Comparison of ENCODE assay signal across 15 cellular contexts in genomic region chr17:46925185-46925858, GRCh38. TPM values are rescaled to one million over a fixed set of nuclear protein-coding genes. Genes with fewer than 3 reads are reported as not detected.
DNase-seq lines count a peak whose midpoint lies in the region; ATAC-seq and TF ChIP-seq lines count a peak whose summit lies in the region.
"Had no signal": no experiment of that assay in that cellular context is flagged by ENCODE, and none has a peak within 500 bp of the region (broad histone marks: within the 10 kb centered on the region; RNA-seq: fewer than 3 reads in every experiment).

No MANE protein-coding gene starts in this region.

- H3K4me1 Mint-ChIP-seq in CD4-positive, CD25-positive, alpha-beta regulatory T cell, result peaks cover 36 to 76% (median 56%) of the 10 kb centered on the region in 4 donors
- H3K4me1 Mint-ChIP-seq in activated T-helper 1 cell treated with anti-CD3 and anti-CD28 coated beads, Interleukin-12 subunit alpha, Interleukin-12 subunit beta, Interleukin-2, Interleukin-4 antibody, amounts not matched to agents 30 ng/mL and 10 ng/mL and 1 ng/mL, durations not matched to agents 14 hours and 24 hours and 36 hours (ENCODE audit: low read depth), result peaks cover 53% of the 10 kb centered on the region
- peaks cover 45 to 77% (median 68%) of the 10 kb centered on the region in 7 donors for H3K4me1 Mint-ChIP-seq in naive thymus-derived CD4-positive, alpha-beta T cell

- WGBS in GM23248 (ENCODE audit: low coverage in 1 of 2, low lambda C conversion rate in 2 of 2, missing lambda C conversion rate in 2 of 2), 2 experiments, result 54 to 55% methylated on average over 5 of the region's 5 CpGs

- in situ Hi-C loops in GM23248 (cut with MboI), result no loop called here

- H4K20me1 ChIP-seq in GM23248 (ENCODE audit: insufficient read depth), result peaks cover 12% of the 10 kb centered on the region; the same call in 1 of the 2 replicates

- no peak overlapping the region for H3K9ac ChIP-seq in GM23248

- no peak for ATAC-seq in CD4-positive, CD25-positive, alpha-beta regulatory T cell (ENCODE audit: low read depth in 2 of 2)
- no peak for ATAC-seq in naive thymus-derived CD4-positive, alpha-beta T cell
- no peak for ATAC-seq in GM21447 (IDR thresholded peaks at IDR 0.05; ENCODE audit: unreplicated experiment)
- ATAC-seq: activated CD8-positive, alpha-beta T cell treated with anti-CD3 and anti-CD28 coated beads, Interleukin-2, amount 10 ng/mL, durations not matched to agents 7 days and 5 days had no signal

- peak overlapping the region in 2 of 3 donors; percentile 56 to 77 for H3K27ac Mint-ChIP-seq in CD4-positive, CD25-positive, alpha-beta regulatory T cell
- no peak overlapping the region for H3K27ac Mint-ChIP-seq in activated T-helper 1 cell treated with anti-CD3 and anti-CD28 coated beads, Interleukin-12 subunit alpha, Interleukin-12 subunit beta, Interleukin-2, Interleukin-4 antibody, amounts not matched to agents 30 ng/mL and 10 ng/mL and 1 ng/mL, durations not matched to agents 14 hours and 24 hours and 36 hours
- H3K27ac Mint-ChIP-seq in naive thymus-derived CD4-positive, alpha-beta T cell, result peak overlapping the region in 2 of 9 donors; percentile 3 to 71
- H3K27ac Mint-ChIP-seq: activated naive CD8-positive, alpha-beta T cell treated with anti-CD3 and anti-CD28 coated beads, Interleukin-2, amount 10 ng/mL, durations not matched to agents 7 days and 5 days; H9 had no signal

- no peaks in the 10 kb centered on the region for H3K9me3 ChIP-seq in CD4-positive, CD25-positive, alpha-beta regulatory T cell (ENCODE audit: control insufficient read depth in 2 of 2, low read length in 2 of 2)
- no peaks in the 10 kb centered on the region for H3K9me3 ChIP-seq in GM23248 (ENCODE audit: low read depth)
- H3K9me3 ChIP-seq in naive thymus-derived CD4-positive, alpha-beta T cell (ENCODE audit: control insufficient read depth in 2 of 3, low read length in 3 of 3), result no peaks in the 10 kb centered on the region
- H3K9me3 ChIP-seq in uterus, result no peaks in the 10 kb centered on the region

- peaks cover 0 to 2% (median 0%) of the 10 kb centered on the region in 7 donors for H3K9me3 Mint-ChIP-seq in CD4-positive, CD25-positive, alpha-beta regulatory T cell
- no peaks in the 10 kb centered on the region for H3K9me3 Mint-ChIP-seq in activated T-helper 1 cell treated with anti-CD3 and anti-CD28 coated beads, Interleukin-12 subunit alpha, Interleukin-12 subunit beta, Interleukin-2, Interleukin-4 antibody, amounts not matched to agents 30 ng/mL and 10 ng/mL and 1 ng/mL, durations not matched to agents 14 hours and 24 hours and 36 hours
- peaks cover 0 to 5% (median 0%) of the 10 kb centered on the region in 11 donors for H3K9me3 Mint-ChIP-seq in naive thymus-derived CD4-positive, alpha-beta T cell
- H3K9me3 Mint-ChIP-seq: activated naive CD8-positive, alpha-beta T cell treated with anti-CD3 and anti-CD28 coated beads, Interleukin-2, amount 10 ng/mL, durations not matched to agents 7 days and 5 days; H9 had no signal

- peaks cover 24% of the 10 kb centered on the region for H3K4me1 ChIP-seq in CD4-positive, CD25-positive, alpha-beta regulatory T cell (ENCODE audit: control insufficient read depth, insufficient read depth, low read length, poor library complexity, severe bottlenecking)
- H3K4me1 ChIP-seq in GM23248 (ENCODE audit: insufficient read depth) (peaks cover 36% of the 10 kb centered on the region), uterus (peaks cover 5 to 11% of the 10 kb centered on the region in 2 donors)
- peaks cover 16 to 32% of the 10 kb centered on the region in 2 donors for H3K4me1 ChIP-seq in naive thymus-derived CD4-positive, alpha-beta T cell (ENCODE audit: control insufficient read depth in 2 of 2, insufficient read depth in 2 of 2, low read length in 2 of 2)

- no peaks in the 10 kb centered on the region for H3K9me2 ChIP-seq in GM23248 (ENCODE audit: insufficient read depth)

- TF ChIP-seq CTCF in GM10266 (IDR thresholded peaks at IDR 0.05; ENCODE audit: control insufficient read depth, insufficient read depth, low read depth, missing control alignments) (no peak), uterus (IDR thresholded peaks at IDR 0.05) (no peak)

- peaks cover 22% of the 10 kb centered on the region for H3F3A ChIP-seq in GM23248 (ENCODE audit: insufficient read depth)

- H3K4me2 ChIP-seq in GM23248 (ENCODE audit: unreplicated experiment), result no peak overlapping the region

- DNase-seq in CD4-positive, CD25-positive, alpha-beta regulatory T cell, result no peak
- DNase-seq in GM23248 (peak; percentile 63), GM10266 (ENCODE audit: extremely low spot score) (no peak), uterus (no peak)
- no peak for DNase-seq in activated T-helper 1 cell treated with anti-CD3 and anti-CD28 coated beads, Interleukin-12 subunit alpha, Interleukin-12 subunit beta, Interleukin-2, Interleukin-4 antibody, amounts not matched to agents 30 ng/mL and 10 ng/mL and 1 ng/mL, durations not matched to agents 14 hours and 24 hours and 36 hours (ENCODE audit: low spot score)
- no peak for DNase-seq in naive thymus-derived CD4-positive, alpha-beta T cell
- DNase-seq in effector CD8-positive, alpha-beta T cell (lab: John Stamatoyannopoulos, UW), result no peak
- DNase-seq: activated CD8-positive, alpha-beta T cell treated with anti-CD3 and anti-CD28 coated beads, Interleukin-2, amount 10 ng/mL, durations not matched to agents 7 days and 5 days; activated naive CD8-positive, alpha-beta T cell treated with anti-CD3 and anti-CD28 coated beads, Interleukin-2, amount 10 ng/mL, durations not matched to agents 7 days and 5 days; H9; head of caudate nucleus had no signal

- H3K36me3 Mint-ChIP-seq in CD4-positive, CD25-positive, alpha-beta regulatory T cell, result peaks cover 8% of the 10 kb centered on the region
- peaks cover 12% of the 10 kb centered on the region for H3K36me3 Mint-ChIP-seq in activated T-helper 1 cell treated with anti-CD3 and anti-CD28 coated beads, Interleukin-12 subunit alpha, Interleukin-12 subunit beta, Interleukin-2, Interleukin-4 antibody, amounts not matched to agents 30 ng/mL and 10 ng/mL and 1 ng/mL, durations not matched to agents 14 hours and 24 hours and 36 hours (ENCODE audit: low read depth)
- H3K36me3 Mint-ChIP-seq in naive thymus-derived CD4-positive, alpha-beta T cell, result peaks cover 0 to 9% (median 0%) of the 10 kb centered on the region in 5 donors

- H3K4me3 ChIP-seq in CD4-positive, CD25-positive, alpha-beta regulatory T cell (ENCODE audit: low read depth, low read length), result peak overlapping the region; percentile 98
- H3K4me3 ChIP-seq in GM23248 (no peak overlapping the region), uterus (no peak overlapping the region)
- H3K4me3 ChIP-seq in naive thymus-derived CD4-positive, alpha-beta T cell (ENCODE audit: low read length), result no peak overlapping the region

- intact Hi-C loops in activated T-helper 1 cell treated with anti-CD3 and anti-CD28 coated beads, Interleukin-12 subunit alpha, Interleukin-12 subunit beta, Interleukin-2, Interleukin-4 antibody, amounts not matched to agents 30 ng/mL and 10 ng/mL and 1 ng/mL, durations not matched to agents 14 hours and 24 hours and 36 hours (cut with micrococcal nuclease), result loop anchor here (10.0 kb wide), 2 partner anchors 259 to 1341 kb away; partner anchors contain the start of gene CDC27
- intact Hi-C loops in naive thymus-derived CD4-positive, alpha-beta T cell (cut with micrococcal nuclease), result loop anchor here (2.0 to 10.0 kb wide), 2 partner anchors 15 to 1341 kb away; no protein-coding TSS in a partner anchor
- intact Hi-C loops in uterus (cut with DNase I; ENCODE audit: low total_unique reads), result no loop called here

- peaks cover 11% of the 10 kb centered on the region for H3K36me3 ChIP-seq in CD4-positive, CD25-positive, alpha-beta regulatory T cell (ENCODE audit: control insufficient read depth, insufficient read depth, low read length)
- peaks cover 2% of the 10 kb centered on the region for H3K36me3 ChIP-seq in GM23248 (ENCODE audit: low read depth)
- H3K36me3 ChIP-seq in naive thymus-derived CD4-positive, alpha-beta T cell (ENCODE audit: control insufficient read depth in 2 of 3, insufficient read depth in 3 of 3, low read length in 3 of 3), result peaks cover 0 to 17% (median 0%) of the 10 kb centered on the region in 3 experiments
- no peaks in the 10 kb centered on the region for H3K36me3 ChIP-seq in uterus

- no peak overlapping the region for H2AFZ ChIP-seq in GM23248

- CTCF ChIA-PET in naive thymus-derived CD4-positive, alpha-beta T cell (lab: Charles Lee), result no interaction called here

- POLR2A ChIA-PET in naive thymus-derived CD4-positive, alpha-beta T cell (lab: Charles Lee), result no interaction called here

- peak overlapping the region; percentile 34 to 79 (median 73) for H3K4me3 Mint-ChIP-seq in CD4-positive, CD25-positive, alpha-beta regulatory T cell
- peak overlapping the region; percentile 26 for H3K4me3 Mint-ChIP-seq in activated T-helper 1 cell treated with anti-CD3 and anti-CD28 coated beads, Interleukin-12 subunit alpha, Interleukin-12 subunit beta, Interleukin-2, Interleukin-4 antibody, amounts not matched to agents 30 ng/mL and 10 ng/mL and 1 ng/mL, durations not matched to agents 14 hours and 24 hours and 36 hours
- H3K4me3 Mint-ChIP-seq in naive thymus-derived CD4-positive, alpha-beta T cell, result peak overlapping the region in 9 of 10 donors; percentile 11 to 95 (median 61)
- H3K4me3 Mint-ChIP-seq: H9 had no signal

- H3K27me3 ChIP-seq in CD4-positive, CD25-positive, alpha-beta regulatory T cell (ENCODE audit: control insufficient read depth, insufficient read depth, low read length), result no peaks in the 10 kb centered on the region
- no peaks in the 10 kb centered on the region for H3K27me3 ChIP-seq in GM23248 (replicated peaks; ENCODE audit: insufficient read depth)
- H3K27me3 ChIP-seq in naive thymus-derived CD4-positive, alpha-beta T cell (ENCODE audit: control insufficient read depth in 2 of 2, insufficient read depth in 2 of 2, low read length in 2 of 2), result no peaks in the 10 kb centered on the region
- no peaks in the 10 kb centered on the region for H3K27me3 ChIP-seq in uterus

- no peak overlapping the region for H3K27ac ChIP-seq in CD4-positive, CD25-positive, alpha-beta regulatory T cell (ENCODE audit: insufficient read depth, low read length, poor library complexity, severe bottlenecking)
- H3K27ac ChIP-seq in GM23248 (0 out of 2 replicates have a peak overlapping the region, but pooled peaks have one; percentile 3), uterus (no peak overlapping the region)
- no peak overlapping the region for H3K27ac ChIP-seq in naive thymus-derived CD4-positive, alpha-beta T cell (ENCODE audit: low read depth, low read length)
- H3K27ac ChIP-seq: C4-2B, epithelial cell of prostate had no signal

- H3K27me3 Mint-ChIP-seq in CD4-positive, CD25-positive, alpha-beta regulatory T cell, result peaks cover 5% of the 10 kb centered on the region
- H3K27me3 Mint-ChIP-seq in activated T-helper 1 cell treated with anti-CD3 and anti-CD28 coated beads, Interleukin-12 subunit alpha, Interleukin-12 subunit beta, Interleukin-2, Interleukin-4 antibody, amounts not matched to agents 30 ng/mL and 10 ng/mL and 1 ng/mL, durations not matched to agents 14 hours and 24 hours and 36 hours (ENCODE audit: insufficient read depth), result no peaks in the 10 kb centered on the region
- peaks cover 0 to 4% (median 0%) of the 10 kb centered on the region in 5 donors for H3K27me3 Mint-ChIP-seq in naive thymus-derived CD4-positive, alpha-beta T cell
- H3K27me3 Mint-ChIP-seq: activated naive CD8-positive, alpha-beta T cell treated with anti-CD3 and anti-CD28 coated beads, Interleukin-2, amount 10 ng/mL, durations not matched to agents 7 days and 5 days had no signal

- H3K79me2 ChIP-seq in GM23248 (ENCODE audit: insufficient read depth), result peaks cover 72% of the 10 kb centered on the region

- no peak for TF ChIP-seq POLR2A in uterus (IDR thresholded peaks at IDR 0.05)

RNA-seq across cellular contexts. Expression of gene GOSR2, which starts 2.4 kb away (rescaled TPM):
- total RNA-seq in CD4-positive, CD25-positive, alpha-beta regulatory T cell, result 65.4 TPM
- 10 to 100 TPM; 39.9 to 62.3 (median 53.1) TPM for polyA plus RNA-seq in CD4-positive, CD25-positive, alpha-beta regulatory T cell
- 47.9 and 48.1 TPM in 2 replicates for total RNA-seq in GM23248 (2014; rRNA removed; shearing (Covaris generic))
- polyA plus RNA-seq in GM23248 (2016; fragmentation: Nextera tagmentation; extraction: Ambion mirVana), result 61.4 and 67.1 TPM in 2 replicates
- total RNA-seq in activated T-helper 1 cell treated with anti-CD3 and anti-CD28 coated beads, Interleukin-12 subunit alpha, Interleukin-12 subunit beta, Interleukin-2, Interleukin-4 antibody, amounts not matched to agents 30 ng/mL and 10 ng/mL and 1 ng/mL, durations not matched to agents 14 hours and 24 hours and 36 hours, result 59.4 and 62.7 TPM in 2 replicates
- total RNA-seq in naive thymus-derived CD4-positive, alpha-beta T cell, result 10 to 100 TPM; 62.1 to 95.5 (median 71.0) TPM
- 10 to 100 TPM; 44.5 to 58.7 TPM for polyA plus RNA-seq in naive thymus-derived CD4-positive, alpha-beta T cell
- total RNA-seq in uterus, result 10 to 100 TPM; 66.9 to 90.5 (median 77.2) TPM

RNA-seq across cellular contexts. Expression of gene RPRML, which starts 53.7 kb away (rescaled TPM):
- total RNA-seq in CD4-positive, CD25-positive, alpha-beta regulatory T cell, result not detected
- polyA plus RNA-seq in CD4-positive, CD25-positive, alpha-beta regulatory T cell, result not detected
- total RNA-seq in GM23248 (2014; rRNA removed; shearing (Covaris generic)), result not detected in 2 replicates
- not detected in 2 replicates for polyA plus RNA-seq in GM23248 (2016; fragmentation: Nextera tagmentation; extraction: Ambion mirVana)
- not detected in 2 replicates for total RNA-seq in activated T-helper 1 cell treated with anti-CD3 and anti-CD28 coated beads, Interleukin-12 subunit alpha, Interleukin-12 subunit beta, Interleukin-2, Interleukin-4 antibody, amounts not matched to agents 30 ng/mL and 10 ng/mL and 1 ng/mL, durations not matched to agents 14 hours and 24 hours and 36 hours
- not detected for total RNA-seq in naive thymus-derived CD4-positive, alpha-beta T cell
- polyA plus RNA-seq in naive thymus-derived CD4-positive, alpha-beta T cell, result not detected
- not detected for total RNA-seq in uterus
- total RNA-seq: activated naive CD8-positive, alpha-beta T cell treated with anti-CD3 and anti-CD28 coated beads, Interleukin-2, amount 10 ng/mL, durations not matched to agents 7 days and 5 days; T-helper 2 cell treated with Interferon-gamma antibody and Interleukin-4, amounts not matched to agents 100 ng/mL and 5 ng/mL, for 36 hours had no signal
